Comparison of ENCODE assay signal across 15 cellular contexts in the genomic region with DNA sequence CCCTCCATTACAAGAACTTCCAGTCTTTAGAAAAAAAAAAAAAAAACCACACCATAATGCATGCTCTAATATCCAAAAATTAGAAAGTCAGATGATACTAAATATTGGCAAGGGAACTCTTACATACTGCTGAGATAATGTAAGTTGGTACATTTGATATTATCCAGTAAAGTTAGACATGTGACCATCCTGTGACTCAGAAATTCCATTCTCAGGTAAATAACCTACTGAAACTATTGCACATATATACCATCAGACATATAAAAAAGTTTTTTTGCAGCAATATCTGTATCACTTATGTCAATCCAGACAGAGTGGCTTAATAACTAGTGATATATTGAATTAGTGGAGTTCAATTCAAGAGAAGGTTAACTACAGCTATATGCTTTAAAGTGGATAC.
DNase-seq lines count a peak whose midpoint lies in the region; ATAC-seq, FAIRE-seq and TF ChIP-seq lines count a peak whose summit lies in the region.
"Had no signal": no experiment of that assay in that cellular context is flagged by ENCODE, and none has a peak within 500 bp of the region (broad histone marks: within the 10 kb centered on the region; RNA-seq: fewer than 3 reads in every experiment).

No MANE protein-coding gene starts in this region.

- H3K4me2 ChIP-seq in keratinocyte (ENCODE audit: control insufficient read depth, extremely low read depth, insufficient read depth, low read depth, low read length) = no peak overlapping the region
- H3K4me2 ChIP-seq: BLaER1 treated with 17β-estradiol and CSF1 and Interleukin-3, amounts not matched to agents 10 nM and 100 nM had no signal

- TF ChIP-seq CTCF in RWPE2 (IDR thresholded peaks at IDR 0.05; ENCODE audit: poor library complexity, severe bottlenecking) (no peak), bronchial epithelial cell (IDR thresholded peaks at IDR 0.05; ENCODE audit: insufficient read depth, low read length, severe bottlenecking) (no peak), keratinocyte (optimal IDR thresholded peaks at IDR 0.05 in 1 of 3, IDR thresholded peaks at IDR 0.05 in 1 of 3, conservative IDR thresholded peaks at IDR 0.05 in 1 of 3; ENCODE audit: extremely low read depth in 1 of 3, insufficient read depth in 2 of 3, low read length in 3 of 3) (no peak)

- no peaks in the 10 kb centered on the region for H3K79me2 ChIP-seq in keratinocyte (ENCODE audit: control insufficient read depth, insufficient read depth, low read length)

- H3K9me3 ChIP-seq in RWPE2 (ENCODE audit: severe bottlenecking) = no peaks in the 10 kb centered on the region
- no peaks in the 10 kb centered on the region for H3K9me3 ChIP-seq in keratinocyte (ENCODE audit: control insufficient read depth, low read depth, low read length)

- H3K27ac ChIP-seq in RWPE2 (ENCODE audit: poor library complexity, severe bottlenecking) = no peak overlapping the region
- peak overlapping the region; percentile 64 for H3K27ac ChIP-seq in keratinocyte (ENCODE audit: control insufficient read depth, insufficient read depth, low read length)
- H3K27ac ChIP-seq: BLaER1 treated with 17β-estradiol and CSF1 and Interleukin-3, amounts not matched to agents 10 nM and 100 nM had no signal

- H3K9me1 ChIP-seq in keratinocyte (ENCODE audit: control insufficient read depth, extremely low read depth, insufficient read depth, low read length) = no peaks in the 10 kb centered on the region

- no peaks in the 10 kb centered on the region for H3K36me3 ChIP-seq in RWPE2 (ENCODE audit: low read depth)
- peaks cover 3% of the 10 kb centered on the region for H3K36me3 ChIP-seq in bronchial epithelial cell (ENCODE audit: control insufficient read depth, insufficient read depth, low read length)
- peaks cover 0 to 7% of the 10 kb centered on the region in 2 experiments for H3K36me3 ChIP-seq in keratinocyte (ENCODE audit: control insufficient read depth in 2 of 2, extremely low read depth in 1 of 2, insufficient read depth in 2 of 2, low read length in 2 of 2)
- H3K36me3 ChIP-seq: BLaER1 treated with 17β-estradiol and CSF1 and Interleukin-3, amounts not matched to agents 10 nM and 100 nM had no signal

- FAIRE-seq in bronchial epithelial cell (lab: Jason Lieb, UNC) (no peak), keratinocyte (lab: Jason Lieb, UNC) (no peak)
- FAIRE-seq: GM19239, H1 had no signal

- no peak overlapping the region for H2AFZ ChIP-seq in keratinocyte (ENCODE audit: control insufficient read depth, low read length)

- intact Hi-C loops in sciatic nerve (cut with DNase I) = no loop called here

- H3K9ac ChIP-seq in keratinocyte (ENCODE audit: control insufficient read depth, extremely low read depth, insufficient read depth, low read length) = no peak overlapping the region
- H3K9ac ChIP-seq: BLaER1 treated with 17β-estradiol and CSF1 and Interleukin-3, amounts not matched to agents 10 nM and 100 nM had no signal

- dilution Hi-C loops in keratinocyte (cut with MboI; ENCODE audit: extremely low pct_ligation_motif_present, low sequenced_read_pairs) = no loop called here

- peaks cover 19% of the 10 kb centered on the region for H3K4me1 ChIP-seq in RWPE2 (ENCODE audit: insufficient read depth, poor library complexity, severe bottlenecking)
- peaks cover 22% of the 10 kb centered on the region for H3K4me1 ChIP-seq in keratinocyte (ENCODE audit: control insufficient read depth, extremely low read depth, insufficient read depth, low read length)

- ATAC-seq in RWPE2 (ENCODE audit: low read depth) (peak; percentile 71), sciatic nerve (no peak), GM18873 (IDR thresholded peaks at IDR 0.05; ENCODE audit: low FRiP score, unreplicated experiment) (no peak)
- ATAC-seq: CD8-positive, alpha-beta T cell had no signal

- no peaks in the 10 kb centered on the region for H4K20me1 ChIP-seq in keratinocyte (ENCODE audit: control insufficient read depth, extremely low read depth, insufficient read depth, low read length)
- H4K20me1 ChIP-seq: BLaER1 treated with 17β-estradiol and CSF1 and Interleukin-3, amounts not matched to agents 10 nM and 100 nM had no signal

- no peak overlapping the region for H3K4me3 ChIP-seq in RWPE2 (ENCODE audit: severe bottlenecking)
- no peak overlapping the region for H3K4me3 ChIP-seq in bronchial epithelial cell (ENCODE audit: low read depth, low read length)
- H3K4me3 ChIP-seq in keratinocyte (ENCODE audit: control insufficient read depth in 2 of 3, extremely low read depth in 1 of 3, insufficient read depth in 2 of 3, low read depth in 1 of 3, low read length in 3 of 3) = no peak overlapping the region
- H3K4me3 ChIP-seq: BLaER1 treated with 17β-estradiol and CSF1 and Interleukin-3, amounts not matched to agents 10 nM and 100 nM had no signal

- peak; percentile 18 for DNase-seq in LoVo (ENCODE audit: low spot score)
- no peak for DNase-seq in RWPE2 (ENCODE audit: low spot score)
- peak; percentile 86 for DNase-seq in bronchial epithelial cell (ENCODE audit: low read depth)
- no peak for DNase-seq in keratinocyte (ENCODE audit: low read depth, low spot score)
- no peak for DNase-seq in occipital lobe (lab: John Stamatoyannopoulos, UW)
- no peak for DNase-seq in sciatic nerve (ENCODE audit: low spot score)
- DNase-seq: Calu3; CD8-positive, alpha-beta T cell; DMS79 treated with DMSO at 0.1 percent for 48 hours; GF-D8; H9 had no signal

- H3K27me3 ChIP-seq in RWPE2 (ENCODE audit: insufficient read depth, poor library complexity, severe bottlenecking) (no peaks in the 10 kb centered on the region), bronchial epithelial cell (ENCODE audit: control insufficient read depth, insufficient read depth, low read length) (no peaks in the 10 kb centered on the region), keratinocyte (ENCODE audit: control insufficient read depth, extremely low read depth, insufficient read depth, low read length) (no peaks in the 10 kb centered on the region)
- H3K27me3 ChIP-seq: BLaER1 treated with 17β-estradiol and CSF1 and Interleukin-3, amounts not matched to agents 10 nM and 100 nM had no signal

Comparison
In these comparisons a context has a peak if more than half of its experiments do, and no peak if none do; other contexts are left out.
1. DNase-seq: peak in LoVo (single experiment) and bronchial epithelial cell (single experiment); none in RWPE2 (single experiment), keratinocyte (single experiment), occipital lobe (single experiment) and sciatic nerve (single experiment).